5 cellular contexts compared by ENCODE assay signal in genomic region chr6:74438395-74438794, GRCh38.
A peak's percentile ranks its signal among the peaks of the same experiment; 100 is the strongest.
DNase-seq lines count a peak whose midpoint lies in the region; ATAC-seq, FAIRE-seq and TF ChIP-seq lines count a peak whose summit lies in the region.
"Not testable (repeated sequence)": the region's sequence is repeated elsewhere in the genome, so short reads cannot be mapped to it uniquely, and the experiment has no call there.

No MANE protein-coding gene starts in this region.

- not testable (repeated sequence) for H3K4me3 ChIP-seq in A549; HEK293 (ENCODE audit: low read depth, low read length); pancreas

- not testable (repeated sequence) for H3K4me2 ChIP-seq in A549

- TF ChIP-seq EP300 in A549 (IDR thresholded peaks at IDR 0.05): not testable (repeated sequence)

- H3K36me3 ChIP-seq in HEK293 (ENCODE audit: control insufficient read depth in 2 of 2, insufficient read depth in 1 of 2, low read length in 2 of 2); pancreas: not testable (repeated sequence)

- H3K27me3 ChIP-seq in pancreas: not testable (repeated sequence)

- H3K27ac Mint-ChIP-seq in WTC11: not testable (repeated sequence)

- intact Hi-C loops in pancreas (cut with DNase I): not testable (repeated sequence)

- H3K27me3 Mint-ChIP-seq in WTC11 (ENCODE audit: low read depth): not testable (repeated sequence)

- H3K9me3 ChIP-seq in A549; HEK293 (ENCODE audit: control insufficient read depth, insufficient read depth, low read depth, low read length); pancreas: not testable (repeated sequence)

- H3K9me3 Mint-ChIP-seq in WTC11: not testable (repeated sequence)

- H3K27ac ChIP-seq in A549; HEK293 (ENCODE audit: extremely low read depth, low read depth, low read length); pancreas: not testable (repeated sequence)

- H3K4me3 Mint-ChIP-seq in WTC11: not testable (repeated sequence)

- not testable (repeated sequence) for FAIRE-seq in A549 (lab: Jason Lieb, UNC)
- FAIRE-seq in frontal cortex (lab: Jason Lieb, UNC): peak; percentile 64
- peak; percentile 23 for FAIRE-seq in pancreas (lab: Jason Lieb, UNC)

- not testable (repeated sequence) for TF ChIP-seq RAD21 in A549 (conservative IDR thresholded peaks at IDR 0.05 in 1 of 2, IDR thresholded peaks at IDR 0.05 in 1 of 2)

- H3K36me3 Mint-ChIP-seq in WTC11: not testable (repeated sequence)

- not testable (repeated sequence) for H3K4me1 ChIP-seq in A549; HEK293 (ENCODE audit: control insufficient read depth, insufficient read depth, low read length); pancreas

- not testable (repeated sequence) for ATAC-seq in A549, WTC11, pancreas

- POLR2A ChIA-PET in A549 (lab: Yijun Ruan, JAX); HEK293 (lab: Yijun Ruan, JAX); WTC11 (lab: Charles Lee): not testable (repeated sequence)

- DNase-seq in A549 (ENCODE audit: low read depth in 1 of 2, low spot score in 1 of 2); WTC11 (ENCODE audit: low spot score); frontal cortex (ENCODE audit: low spot score in 2 of 2); pancreas: not testable (repeated sequence)

- TF ChIP-seq POLR2A in A549 (IDR thresholded peaks at IDR 0.05; ENCODE audit: low read length): not testable (repeated sequence)

- 100% methylated on average over 1 of the region's 1 CpG for WGBS in A549 (ENCODE audit: missing lambda C conversion rate)
- WGBS in pancreas, 2 donors: 83 to 90% methylated on average over 1 of the region's 1 CpG

- not testable (repeated sequence) for TF ChIP-seq CTCF in A549 (IDR thresholded peaks at IDR 0.05); HEK293 (tag by site-specific recombination; IDR thresholded peaks at IDR 0.05); WTC11 (IDR thresholded peaks at IDR 0.05); pancreas (IDR thresholded peaks at IDR 0.05)

- H3K4me1 Mint-ChIP-seq in WTC11: not testable (repeated sequence)

- CTCF ChIA-PET in A549 (lab: Yijun Ruan, JAX); WTC11 (lab: Charles Lee): not testable (repeated sequence)
- CTCF ChIA-PET in HEK293 (lab: Yijun Ruan, JAX): interaction anchor here (0.9 kb wide), 1 partner anchor 14 kb away, joined by 3 read pairs; no protein-coding TSS in a partner anchor

TF ChIP-seq in A549, 52 proteins besides CTCF, POLR2A, EP300 and RAD21:
- TF ChIP-seq ZC3H11A (IDR thresholded peaks at IDR 0.05): 0 out of 2 replicates have a peak, but pooled peaks have one; percentile 8

TF ChIP-seq in HEK293, 187 proteins besides CTCF, POLR2A, EP300 and RAD21 (continues in another document):
- TF ChIP-seq ZBTB8A (tag by site-specific recombination; IDR thresholded peaks at IDR 0.05): peak; percentile 45; the same call in 1 of the 2 replicates
- peak; percentile 76; the same call in 1 of the 2 replicates for TF ChIP-seq ZNF394 (tag by site-specific recombination; IDR thresholded peaks at IDR 0.05; ENCODE audit: borderline replicate concordance)
- peak; percentile 35; the same call in 1 of the 2 replicates for TF ChIP-seq ZNF623 (tag by site-specific recombination; IDR thresholded peaks at IDR 0.05)
- TF ChIP-seq ZNF426 (tag by site-specific recombination; IDR thresholded peaks at IDR 0.05): peak; percentile 57
- peak; percentile 63 for TF ChIP-seq ZBTB11 (tag by site-specific recombination; conservative IDR thresholded peaks at IDR 0.05; ENCODE audit: low read depth)
- peak; percentile 61 for TF ChIP-seq ZNF555 (tag by site-specific recombination; conservative IDR thresholded peaks at IDR 0.05)
- 0 out of 2 replicates have a peak, but pooled peaks have one; percentile 8 for TF ChIP-seq ZNF140 (tag by site-specific recombination; IDR thresholded peaks at IDR 0.05)
- TF ChIP-seq ZNF654 (tag by site-specific recombination; IDR thresholded peaks at IDR 0.05; ENCODE audit: low read depth): peak; percentile 17; the same call in 1 of the 2 replicates

TF ChIP-seq in WTC11, 78 proteins besides CTCF, POLR2A, EP300 and RAD21:
- peak; percentile 65 for TF ChIP-seq HMGA2 (CRISPR knock-in tag; IDR thresholded peaks at IDR 0.05)
